In the genomic region with DNA sequence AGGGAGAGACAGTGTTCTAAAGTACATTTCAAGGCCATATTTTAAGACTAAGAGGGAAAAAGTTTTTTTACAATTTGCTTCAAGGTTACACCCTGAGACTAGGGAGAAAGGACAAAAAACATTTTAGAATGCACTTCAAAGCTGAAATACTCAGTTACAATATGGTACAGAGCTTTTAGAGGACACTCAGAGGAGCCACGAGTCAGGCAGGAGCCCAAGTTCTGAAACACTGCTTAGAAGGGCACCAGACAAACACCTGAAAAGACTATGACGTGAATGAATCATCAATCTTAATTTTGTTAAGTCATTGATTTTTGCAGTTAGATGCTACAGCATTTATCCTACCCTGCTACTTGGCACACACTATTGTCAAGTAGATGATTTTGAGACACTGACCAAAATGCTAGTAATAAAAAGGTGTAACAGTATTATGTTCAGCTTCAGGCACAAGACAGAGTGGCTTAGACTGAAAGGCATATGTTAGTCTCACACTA, we compare ENCODE assay signal across 1 cellular context.
TF ChIP-seq lines count a peak whose summit lies in the region.

No MANE protein-coding gene starts in this region.

TF ChIP-seq in GM23338, 12 proteins besides CTCF, POLR2A, EP300 and RAD21 (continued from another document):
- TF ChIP-seq REST (IDR thresholded peaks at IDR 0.05; ENCODE audit: unreplicated experiment): no peak
